ENCODE assay signal across 10 cellular contexts in the genomic region with DNA sequence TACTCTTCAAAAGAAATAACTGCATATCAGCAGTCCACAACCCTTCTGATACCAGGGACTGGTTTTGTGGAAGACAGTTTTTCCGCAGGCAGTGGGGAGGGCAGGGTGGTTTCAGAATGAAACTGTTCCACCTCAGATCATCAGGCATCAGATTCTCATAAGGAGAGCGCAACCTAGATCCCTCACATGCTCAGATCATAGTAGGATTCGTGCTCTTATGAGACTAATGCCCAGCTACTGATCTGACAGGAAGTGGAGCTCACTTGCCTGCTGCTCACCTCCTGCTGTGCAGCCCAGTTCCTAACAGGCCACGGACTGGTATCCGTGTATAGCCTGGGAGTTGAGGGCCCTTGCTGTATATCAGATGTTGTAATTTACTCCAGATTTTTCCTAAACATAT.
DNase-seq lines count a peak whose midpoint lies in the region; ATAC-seq lines count a peak whose summit lies in the region.
"Had no signal": no experiment of that assay in that cellular context is flagged by ENCODE, and none has a peak within 500 bp of the region (broad histone marks: within the 10 kb centered on the region; RNA-seq: fewer than 3 reads in every experiment).

No MANE protein-coding gene starts in this region.

- peak overlapping the region; percentile 62 for H3K27ac Mint-ChIP-seq in activated naive CD8-positive, alpha-beta T cell treated with anti-CD3 and anti-CD28 coated beads, Interleukin-2, amount 50 U/mL, for 24 hours
- H3K27ac Mint-ChIP-seq: progenitor cell of endocrine pancreas had no signal

- peak; percentile 69 for DNase-seq in DMS53 (lab: John Stamatoyannopoulos, UW)
- no peak for DNase-seq in activated naive CD8-positive, alpha-beta T cell treated with anti-CD3 and anti-CD28 coated beads, Interleukin-2, amount 50 U/mL, for 24 hours
- DNase-seq in NK-92 (lab: John Stamatoyannopoulos, UW; ENCODE audit: unreplicated experiment): no peak
- no peak for DNase-seq in NOMO-1 treated with DMSO at 0.1 percent for 48 hours (lab: John Stamatoyannopoulos, UW; ENCODE audit: unreplicated experiment)
- no peak for DNase-seq in cortex of kidney (lab: John Stamatoyannopoulos, UW)
- DNase-seq in NOMO-1 (lab: John Stamatoyannopoulos, UW; ENCODE audit: unreplicated experiment in 2 of 2): no peak
- DNase-seq: SK-N-SH had no signal

- H3K9me3 Mint-ChIP-seq in activated naive CD8-positive, alpha-beta T cell treated with anti-CD3 and anti-CD28 coated beads, Interleukin-2, amount 50 U/mL, for 24 hours: peaks cover 3% of the 10 kb centered on the region

- ATAC-seq in GM21360 (IDR thresholded peaks at IDR 0.05; ENCODE audit: unreplicated experiment) (peak; percentile 47), HG03565 (IDR thresholded peaks at IDR 0.05; ENCODE audit: unreplicated experiment) (peak; percentile 42)
- peak; percentile 91 for ATAC-seq in activated naive CD8-positive, alpha-beta T cell treated with anti-CD3 and anti-CD28 coated beads, Interleukin-2, amount 50 U/mL, for 24 hours

- H3K36me3 Mint-ChIP-seq in activated naive CD8-positive, alpha-beta T cell treated with anti-CD3 and anti-CD28 coated beads, Interleukin-2, amount 50 U/mL, for 24 hours (ENCODE audit: low read depth): peaks cover 32% of the 10 kb centered on the region

- H3K27me3 Mint-ChIP-seq in activated naive CD8-positive, alpha-beta T cell treated with anti-CD3 and anti-CD28 coated beads, Interleukin-2, amount 50 U/mL, for 24 hours: no peaks in the 10 kb centered on the region
- H3K27me3 Mint-ChIP-seq: progenitor cell of endocrine pancreas had no signal

- peaks cover 50% of the 10 kb centered on the region for H3K4me1 Mint-ChIP-seq in activated naive CD8-positive, alpha-beta T cell treated with anti-CD3 and anti-CD28 coated beads, Interleukin-2, amount 50 U/mL, for 24 hours

- H3K4me3 Mint-ChIP-seq in activated naive CD8-positive, alpha-beta T cell treated with anti-CD3 and anti-CD28 coated beads, Interleukin-2, amount 50 U/mL, for 24 hours: no peak overlapping the region
